19 cellular contexts compared by ENCODE assay signal in genomic region chr4:67343162-67343561, GRCh38.
DNase-seq lines count a peak whose midpoint lies in the region; ATAC-seq and TF ChIP-seq lines count a peak whose summit lies in the region.
"Had no signal": no experiment of that assay in that cellular context is flagged by ENCODE, and none has a peak within 500 bp of the region (broad histone marks: within the 10 kb centered on the region; RNA-seq: fewer than 3 reads in every experiment).

No MANE protein-coding gene starts in this region.

- no peak for ATAC-seq in aorta (ENCODE audit: low FRiP score)

- no peak overlapping the region for H2AFZ ChIP-seq in neural cell (ENCODE audit: low read depth, low read length)

- H3K9me3 ChIP-seq in SK-N-MC (ENCODE audit: low read depth, low read length) (no peaks in the 10 kb centered on the region), neural cell (ENCODE audit: low read length) (no peaks in the 10 kb centered on the region), aorta (ENCODE audit: control insufficient read depth, low read length) (no peaks in the 10 kb centered on the region)
- H3K9me3 ChIP-seq: BE2C; BLaER1 treated with 17β-estradiol and CSF1 and Interleukin-3, amounts not matched to agents 10 nM and 100 nM; HAP-1 had no signal

- H3K4me1 ChIP-seq in aorta (ENCODE audit: control insufficient read depth in 1 of 2, insufficient read depth in 2 of 2, low read length in 2 of 2), result no peaks in the 10 kb centered on the region
- H3K4me1 ChIP-seq: BE2C had no signal

- H3K27me3 ChIP-seq in neural cell (ENCODE audit: insufficient read depth, low read depth, low read length) (no peaks in the 10 kb centered on the region), aorta (ENCODE audit: control insufficient read depth in 1 of 2, insufficient read depth in 2 of 2, low read length in 1 of 2) (no peaks in the 10 kb centered on the region)
- H3K27me3 ChIP-seq: BE2C; BLaER1 treated with 17β-estradiol and CSF1 and Interleukin-3, amounts not matched to agents 10 nM and 100 nM had no signal

- in situ Hi-C loops in KBM-7 (cut with MboI; ENCODE audit: low pct_unique_long_range_greater_than_20kb, low sequenced_read_pairs), result no loop called here

- H3F3A ChIP-seq in neural cell (ENCODE audit: insufficient read depth, low read length, poor library complexity, severe bottlenecking), result no peaks in the 10 kb centered on the region

- H3K27ac ChIP-seq in SK-N-MC, result peak overlapping the region; percentile 47; the same call in 1 of the 2 replicates
- H3K27ac ChIP-seq in neural cell (ENCODE audit: low read length), result peak overlapping the region; percentile 3
- H3K27ac ChIP-seq in aorta (ENCODE audit: low read depth in 1 of 2, low read length in 2 of 2), result no peak overlapping the region
- H3K27ac ChIP-seq: 22Rv1; BLaER1 treated with 17β-estradiol and CSF1 and Interleukin-3, amounts not matched to agents 10 nM and 100 nM had no signal

- H3K4me3 ChIP-seq in SK-N-MC (0 out of 2 replicates have a peak overlapping the region, but pooled peaks have one; percentile 9), neural cell (ENCODE audit: low read length) (peak overlapping the region; percentile 24), aorta (ENCODE audit: low read length in 2 of 2) (no peak overlapping the region)
- H3K4me3 ChIP-seq: BLaER1 treated with 17β-estradiol and CSF1 and Interleukin-3, amounts not matched to agents 10 nM and 100 nM; HAP-1 had no signal

- peak overlapping the region; percentile 50 for H3K4me2 ChIP-seq in neural cell (ENCODE audit: low read length)

- peak; percentile 38 for TF ChIP-seq EP300 in neural cell (conservative IDR thresholded peaks at IDR 0.05; ENCODE audit: poor library complexity, severe bottlenecking)

- H3K9me2 ChIP-seq in neural cell (ENCODE audit: insufficient read depth, low read length), result no peaks in the 10 kb centered on the region

- intact Hi-C loops in aorta (cut with DNase I), result no loop called here

- H3K36me3 ChIP-seq in SK-N-MC (ENCODE audit: insufficient read depth, low read length) (no peaks in the 10 kb centered on the region), neural cell (ENCODE audit: insufficient read depth, low read length) (no peaks in the 10 kb centered on the region), aorta (ENCODE audit: control insufficient read depth in 1 of 2, insufficient read depth in 2 of 2, low read length in 1 of 2) (no peaks in the 10 kb centered on the region)
- H3K36me3 ChIP-seq: BE2C; BLaER1 treated with 17β-estradiol and CSF1 and Interleukin-3, amounts not matched to agents 10 nM and 100 nM; HAP-1 had no signal

- H4K20me1 ChIP-seq in neural cell (ENCODE audit: insufficient read depth), result no peaks in the 10 kb centered on the region
- H4K20me1 ChIP-seq: BLaER1 treated with 17β-estradiol and CSF1 and Interleukin-3, amounts not matched to agents 10 nM and 100 nM had no signal

- no peaks in the 10 kb centered on the region for H3K79me2 ChIP-seq in neural cell (replicated peaks; ENCODE audit: insufficient read depth, low read length)

- whole genome bisulfite sequencing in aorta, 2 donors, result 30 to 38% methylated on average over 1 of the region's 1 CpG

- TF ChIP-seq CTCF in neural cell (IDR thresholded peaks at IDR 0.05; ENCODE audit: poor library complexity, severe bottlenecking), result no peak

- peak; percentile 6 for DNase-seq in DMS 273 (lab: John Stamatoyannopoulos, UW; ENCODE audit: unreplicated experiment)
- DNase-seq in DMS 273 treated with DMSO at 0.1 percent for 48 hours (lab: John Stamatoyannopoulos, UW), result no peak
- peak; percentile 50 for DNase-seq in SK-N-MC (ENCODE audit: low read depth, low spot score)
- peak; percentile 40 for DNase-seq in left kidney (ENCODE audit: low read depth, low spot score)
- no peak for DNase-seq in NAMALWA (ENCODE audit: low spot score)
- no peak for DNase-seq in aorta
- no peak for DNase-seq in KBM-7
- DNase-seq: ACHN; AML-193; BE2C; CD4-positive, alpha-beta T cell; CD8-positive, alpha-beta memory T cell; DMS153; DND-41; GOT3 had no signal

- H3K9ac ChIP-seq in SK-N-MC (ENCODE audit: insufficient read length) (no peak overlapping the region), neural cell (ENCODE audit: low read length) (no peak overlapping the region)
- H3K9ac ChIP-seq: BLaER1 treated with 17β-estradiol and CSF1 and Interleukin-3, amounts not matched to agents 10 nM and 100 nM had no signal

- TF ChIP-seq RAD21 in neural cell (conservative IDR thresholded peaks at IDR 0.05), result no peak

TF ChIP-seq in neural cell, 6 proteins besides CTCF, POLR2A, EP300 and RAD21:
- TF ChIP-seq SMC3 (conservative IDR thresholded peaks at IDR 0.05; ENCODE audit: poor library complexity), result no peak
- no peak for TF ChIP-seq TAF1 (IDR thresholded peaks at IDR 0.05; ENCODE audit: low read depth)
- no peak for TF ChIP-seq EZH2 (IDR thresholded peaks at IDR 0.05; ENCODE audit: borderline replicate concordance, insufficient read depth, low read length, poor library complexity, severe bottlenecking)
- no peak for TF ChIP-seq MXI1 (conservative IDR thresholded peaks at IDR 0.05; ENCODE audit: poor library complexity, severe bottlenecking)
- peak; percentile 77 for TF ChIP-seq REST (IDR thresholded peaks at IDR 0.05; ENCODE audit: borderline replicate concordance)
- no peak for TF ChIP-seq POLR2AphosphoS5 (IDR thresholded peaks at IDR 0.05)

Comparison
In these comparisons a context has a peak if more than half of its experiments do, and no peak if none do; other contexts are left out.
1. DNase-seq: peak in DMS 273 (single experiment), SK-N-MC (single experiment) and left kidney (single experiment); none in DMS 273 treated with DMSO at 0.1 percent for 48 hours (single experiment), NAMALWA (single experiment), aorta (0 of 2) and KBM-7 (single experiment).
2. H3K27ac ChIP-seq: peak in SK-N-MC (single experiment) and neural cell (single experiment); none in aorta (0 of 2).
3. H3K4me3 ChIP-seq: peak in SK-N-MC (single experiment) and neural cell (single experiment); none in aorta (0 of 2).